8 cellular contexts compared by ENCODE assay signal in genomic region chr2:173962036-173962435, GRCh38. TPM values are rescaled to one million over a fixed set of nuclear protein-coding genes. Genes with fewer than 3 reads are reported as not detected.
DNase-seq lines count a peak whose midpoint lies in the region; ATAC-seq, FAIRE-seq and TF ChIP-seq lines count a peak whose summit lies in the region.

No MANE protein-coding gene starts in this region.

- peak overlapping the region; percentile 6 for H3K27ac Mint-ChIP-seq in nephron progenitor cell

- H3K9ac ChIP-seq in DND-41 (ENCODE audit: low read depth, low read length) = peak overlapping the region; percentile 99

- H3K9me3 ChIP-seq in DND-41 (ENCODE audit: insufficient read depth, low read length, severe bottlenecking) = no peaks in the 10 kb centered on the region

- peak overlapping the region; percentile 97 for H3K4me3 Mint-ChIP-seq in nephron progenitor cell

- H3K27me3 ChIP-seq in DND-41 (ENCODE audit: insufficient read depth, low read length, poor library complexity) (no peaks in the 10 kb centered on the region), bronchial epithelial cell (ENCODE audit: control insufficient read depth, insufficient read depth, low read length) (no peaks in the 10 kb centered on the region)

- peaks cover 27% of the 10 kb centered on the region; the same call in 1 of the 2 replicates for H4K20me1 ChIP-seq in DND-41 (ENCODE audit: insufficient read depth, low read length)

- peak overlapping the region; percentile 68 to 96; a peak in 3 of 4 replicates for H3K4me3 ChIP-seq in DND-41 (ENCODE audit: low read depth in 1 of 2, low read length in 2 of 2)
- peak overlapping the region; percentile 88 for H3K4me3 ChIP-seq in bronchial epithelial cell (ENCODE audit: low read depth, low read length)

- H3K4me2 ChIP-seq in DND-41 (ENCODE audit: insufficient read depth, low read length) = peak overlapping the region; percentile 64

- H3K27me3 Mint-ChIP-seq in nephron progenitor cell (ENCODE audit: low read depth, poor library complexity) = peaks cover 3% of the 10 kb centered on the region

- no peak for FAIRE-seq in bronchial epithelial cell (lab: Jason Lieb, UNC)

- H3K36me3 ChIP-seq in DND-41 (ENCODE audit: insufficient read depth, low read length) (peaks cover 33% of the 10 kb centered on the region), bronchial epithelial cell (ENCODE audit: control insufficient read depth, insufficient read depth, low read length) (peaks cover 3% of the 10 kb centered on the region)

- ATAC-seq in DND-41 (ENCODE audit: insufficient read depth, low read depth) (no peak), GM18873 (IDR thresholded peaks at IDR 0.05; ENCODE audit: low FRiP score, unreplicated experiment) (no peak), HG02938 (IDR thresholded peaks at IDR 0.05; ENCODE audit: unreplicated experiment) (no peak)

- peaks cover 54% of the 10 kb centered on the region for H3K36me3 Mint-ChIP-seq in nephron progenitor cell (ENCODE audit: low read depth)

- TF ChIP-seq CTCF in DND-41 (IDR thresholded peaks at IDR 0.05; ENCODE audit: borderline replicate concordance, extremely low read depth, low read length, poor library complexity, severe bottlenecking) = no peak
- TF ChIP-seq CTCF in bronchial epithelial cell (IDR thresholded peaks at IDR 0.05; ENCODE audit: insufficient read depth, low read length, severe bottlenecking) = no peak
- TF ChIP-seq CTCF in nephron progenitor cell (IDR thresholded peaks at IDR 0.05) = no peak

- peaks cover 82% of the 10 kb centered on the region for H3K79me2 ChIP-seq in DND-41 (ENCODE audit: insufficient read depth, low read length)

- H3K9me3 Mint-ChIP-seq in nephron progenitor cell = peaks cover 29% of the 10 kb centered on the region

- H3K4me1 Mint-ChIP-seq in nephron progenitor cell = peaks cover 57% of the 10 kb centered on the region

- H2AFZ ChIP-seq in DND-41 (ENCODE audit: low read depth, low read length) = no peak overlapping the region

- DNase-seq in DND-41 (no peak), Kasumi-1 (lab: John Stamatoyannopoulos, UW) (peak; percentile 67 to 71), bronchial epithelial cell (ENCODE audit: low read depth) (peak; percentile 58), nephron progenitor cell (no peak), DMS79 treated with DMSO at 0.1 percent for 48 hours (lab: John Stamatoyannopoulos, UW) (no peak)
- no peak for DNase-seq in NK-92 treated with Interleukin-12 subunit alpha and Interleukin-12 subunit beta, amount 100 ng/mL, for 24 hours (lab: John Stamatoyannopoulos, UW)

- H3K4me1 ChIP-seq in DND-41 (ENCODE audit: insufficient read depth, low read length) = peaks cover 54% of the 10 kb centered on the region

- peak overlapping the region; percentile 95 for H3K27ac ChIP-seq in DND-41 (ENCODE audit: low read length)

RNA-seq across cellular contexts. Expression of gene SP3, which starts 3.1 kb away (rescaled TPM):
- total RNA-seq in bronchial epithelial cell = 87.7 and 104 TPM in 2 replicates

Comparison
In these comparisons a context has a peak if more than half of its experiments do, and no peak if none do; other contexts are left out.
1. DNase-seq: peak in Kasumi-1 (2 of 2) and bronchial epithelial cell (single experiment); none in DND-41 (single experiment), nephron progenitor cell (single experiment), DMS79 treated with DMSO at 0.1 percent for 48 hours (single experiment) and NK-92 treated with Interleukin-12 subunit alpha and Interleukin-12 subunit beta, amount 100 ng/mL, for 24 hours (single experiment).